ENCODE assay signal across 8 cellular contexts in the genomic region with DNA sequence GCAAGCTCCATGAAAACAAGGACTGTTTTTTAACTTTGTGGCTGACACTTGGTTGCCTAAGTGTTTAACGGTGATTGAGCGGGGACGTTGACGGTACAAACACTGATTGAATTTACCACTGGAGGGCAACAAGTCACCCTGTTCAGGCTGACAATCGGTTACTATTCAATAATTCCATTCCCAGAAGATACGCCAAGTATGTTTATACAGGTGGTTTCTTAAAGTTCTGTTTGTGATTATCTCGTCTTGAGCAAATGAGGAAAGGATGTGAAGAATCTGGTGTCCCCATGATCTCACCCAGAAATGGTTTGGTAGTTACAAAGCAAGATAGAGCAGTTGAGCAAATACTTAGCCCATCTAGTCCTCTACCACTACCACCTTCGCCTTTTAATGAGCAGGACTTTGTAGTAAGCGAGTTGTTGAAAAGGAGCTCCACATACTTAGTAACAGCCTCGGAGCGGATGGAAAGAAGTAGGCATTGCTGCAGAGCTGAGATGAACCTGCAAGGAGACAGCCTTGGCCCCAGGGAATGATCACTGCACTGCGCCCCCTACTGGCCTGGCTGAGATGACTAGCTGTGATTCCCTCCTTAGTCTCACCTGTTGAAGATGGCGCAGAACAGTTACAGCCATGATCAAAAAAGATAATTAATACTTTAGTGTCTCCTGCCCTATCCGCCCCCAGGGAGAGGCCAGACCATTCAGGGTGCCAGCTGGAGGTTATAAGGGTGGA. TPM values are rescaled to one million over a fixed set of nuclear protein-coding genes. Genes with fewer than 3 reads are reported as not detected.
A peak's percentile ranks its signal among the peaks of the same experiment; 100 is the strongest.
DNase-seq lines count a peak whose midpoint lies in the region; ATAC-seq and TF ChIP-seq lines count a peak whose summit lies in the region.

No MANE protein-coding gene starts in this region.

- intact Hi-C loops in left lung (cut with DNase I): no loop called here

- ATAC-seq in GM18909 (IDR thresholded peaks at IDR 0.05; ENCODE audit: poor library complexity, unreplicated experiment) (peak; percentile 74), HG03354 (IDR thresholded peaks at IDR 0.05; ENCODE audit: poor library complexity, severe bottlenecking, unreplicated experiment) (peak; percentile 86), left lung (peak; percentile 94)

- TF ChIP-seq CTCF in choroid plexus epithelial cell (conservative IDR thresholded peaks at IDR 0.05; ENCODE audit: low read depth, low read length) (peak; percentile 96), left lung (IDR thresholded peaks at IDR 0.05) (peak; percentile 77 to 84)

- H3K27ac ChIP-seq in left lung: peak overlapping the region; percentile 54 to 92

- H3K36me3 ChIP-seq in left lung: peaks cover under 1 to 20% of the 10 kb centered on the region in 2 donors

- H3K9me3 ChIP-seq in left lung: peaks cover 0 to 1% of the 10 kb centered on the region in 2 donors

- H3K4me3 ChIP-seq in choroid plexus epithelial cell (ENCODE audit: low read depth, low read length) (no peak overlapping the region), left lung (peak overlapping the region; percentile 12 to 17)

- no peaks in the 10 kb centered on the region for H3K27me3 ChIP-seq in left lung

- peak; percentile 63 for DNase-seq in AG08396 (ENCODE audit: low spot score)
- peak; percentile 59 for DNase-seq in NCI-H460 (ENCODE audit: extremely low read depth, low read depth)
- DNase-seq in activated CD4-positive, alpha-beta T cell treated with anti-CD3 and anti-CD28 coated beads for 4 hours: peak; percentile 85 to 93
- peak; percentile 79 for DNase-seq in choroid plexus epithelial cell (ENCODE audit: low read depth)
- peak; percentile 77 to 86 for DNase-seq in left lung
- DNase-seq in stimulated activated CD4-positive, alpha-beta T cell treated with anti-CD3 and anti-CD28 coated beads, Interleukin-4, amount 100 ng/mL, for 24 hours: peak; percentile 92

- peaks cover 0 to 57% of the 10 kb centered on the region in 2 donors for H3K4me1 ChIP-seq in left lung

RNA-seq across cellular contexts. Expression of gene IFNAR1, which starts 36.3 kb away (rescaled TPM):
- 7.6 and 11.0 TPM in 2 replicates for total RNA-seq in NCI-H460 (2014; rRNA removed; shearing (Covaris generic))
- polyA plus RNA-seq in NCI-H460 (2014; cell fraction: nucleus; rRNA removed): 1.9 and 2.3 TPM in 2 replicates
- 10 to 100 TPM; 63.4 to 71.3 TPM for total RNA-seq in left lung

RNA-seq across cellular contexts. Expression of gene IFNGR2, which starts 42.2 kb away (rescaled TPM):
- 67.4 and 68.9 TPM in 2 replicates for total RNA-seq in NCI-H460 (2014; rRNA removed; shearing (Covaris generic))
- 41.5 and 53.5 TPM in 2 replicates for polyA plus RNA-seq in NCI-H460 (2014; cell fraction: nucleus; rRNA removed)
- 100 to 1,000 TPM in 1 of 2 donors, 10 to 100 TPM in 1; 90.8 to 116 TPM for total RNA-seq in left lung
